In the genomic region with DNA sequence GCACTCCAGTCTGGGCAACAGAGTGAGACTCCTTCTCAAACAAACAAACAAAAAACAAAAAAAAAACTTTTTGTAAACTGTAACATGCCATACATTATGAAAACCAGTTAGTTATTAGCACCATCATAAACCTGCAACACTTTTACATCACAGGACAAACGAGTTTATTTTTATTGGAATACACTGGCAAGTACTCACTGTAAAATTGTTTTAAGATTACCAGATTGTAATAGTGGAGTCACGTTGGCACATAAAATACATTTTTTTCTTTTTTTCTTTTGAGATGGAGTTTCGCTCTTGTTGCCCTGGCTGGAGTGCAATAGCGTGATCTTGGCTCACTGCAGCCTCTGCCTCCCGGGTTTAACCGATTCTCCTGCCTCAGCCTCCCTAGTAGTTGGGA, we compare ENCODE assay signal across 15 cellular contexts.
A peak's percentile ranks its signal among the peaks of the same experiment; 100 is the strongest.
DNase-seq lines count a peak whose midpoint lies in the region; ATAC-seq and TF ChIP-seq lines count a peak whose summit lies in the region.
"Had no signal": no experiment of that assay in that cellular context is flagged by ENCODE, and none has a peak within 500 bp of the region (broad histone marks: within the 10 kb centered on the region; RNA-seq: fewer than 3 reads in every experiment).

No MANE protein-coding gene starts in this region.

- TF ChIP-seq CTCF in C4-2B (conservative IDR thresholded peaks at IDR 0.05) (no peak), nephron progenitor cell (IDR thresholded peaks at IDR 0.05) (no peak)

- no peak overlapping the region for H3K4me3 Mint-ChIP-seq in activated T-cell treated with anti-CD3 and anti-CD28 coated beads, Interleukin-2, amount 50 U/mL, for 24 hours
- no peak overlapping the region for H3K4me3 Mint-ChIP-seq in nephron progenitor cell
- H3K4me3 Mint-ChIP-seq: CD4-positive, CD25-positive, alpha-beta regulatory T cell; CD8-positive, alpha-beta T cell had no signal

- H3K36me3 Mint-ChIP-seq in activated T-cell treated with anti-CD3 and anti-CD28 coated beads, Interleukin-2, amount 50 U/mL, for 24 hours (ENCODE audit: low read depth), result peaks cover 89% of the 10 kb centered on the region
- peaks cover 66% of the 10 kb centered on the region for H3K36me3 Mint-ChIP-seq in nephron progenitor cell (ENCODE audit: low read depth)

- H3K27ac ChIP-seq in C4-2B, result peak overlapping the region; percentile 65
- H3K27ac ChIP-seq: GM23248 had no signal

- no peaks in the 10 kb centered on the region for H3K9me3 Mint-ChIP-seq in activated T-cell treated with anti-CD3 and anti-CD28 coated beads, Interleukin-2, amount 50 U/mL, for 24 hours
- H3K9me3 Mint-ChIP-seq in nephron progenitor cell, result no peaks in the 10 kb centered on the region
- H3K9me3 Mint-ChIP-seq: CD4-positive, CD25-positive, alpha-beta regulatory T cell; CD8-positive, alpha-beta T cell had no signal

- no peak for ATAC-seq in GM19452 (IDR thresholded peaks at IDR 0.05; ENCODE audit: unreplicated experiment)
- ATAC-seq: CD8-positive, alpha-beta T cell had no signal

- peak overlapping the region; percentile 26 for H3K27ac Mint-ChIP-seq in activated T-cell treated with anti-CD3 and anti-CD28 coated beads, Interleukin-2, amount 50 U/mL, for 24 hours
- peak overlapping the region; percentile 51 for H3K27ac Mint-ChIP-seq in nephron progenitor cell
- H3K27ac Mint-ChIP-seq: CD4-positive, CD25-positive, alpha-beta regulatory T cell had no signal

- DNase-seq in activated T-cell treated with anti-CD3 and anti-CD28 coated beads, Interleukin-2, amount 50 U/mL, for 24 hours, result no peak
- no peak for DNase-seq in activated T-cell treated with anti-CD3 and anti-CD28 coated beads, Interleukin-2, amount 50 U/mL, for 48 hours
- DNase-seq in nephron progenitor cell (no peak), foreskin melanocyte (no peak)
- DNase-seq: C1 segment of cervical spinal cord; Caco-2; CD4-positive, CD25-positive, alpha-beta regulatory T cell; CD8-positive, alpha-beta T cell; DMS153; DND-41; GM23248; H7; HCEC 1CT had no signal

- H3K4me1 Mint-ChIP-seq in activated T-cell treated with anti-CD3 and anti-CD28 coated beads, Interleukin-2, amount 50 U/mL, for 24 hours (ENCODE audit: low read depth), result peaks cover 17% of the 10 kb centered on the region
- H3K4me1 Mint-ChIP-seq in nephron progenitor cell, result no peaks in the 10 kb centered on the region

- H3K27me3 Mint-ChIP-seq in activated T-cell treated with anti-CD3 and anti-CD28 coated beads, Interleukin-2, amount 50 U/mL, for 24 hours, result no peaks in the 10 kb centered on the region
- H3K27me3 Mint-ChIP-seq in nephron progenitor cell (ENCODE audit: low read depth, poor library complexity), result no peaks in the 10 kb centered on the region
- H3K27me3 Mint-ChIP-seq: CD4-positive, CD25-positive, alpha-beta regulatory T cell had no signal
